ENCODE assay signal across 2 cellular contexts in genomic region chr9:131888923-131889322, GRCh38.
TF ChIP-seq lines count a peak whose summit lies in the region.

No MANE protein-coding gene starts in this region.

TF ChIP-seq in GM23338, 12 proteins besides CTCF, POLR2A, EP300 and RAD21 (continued from another document):
- TF ChIP-seq EZH2 (IDR thresholded peaks at IDR 0.05; ENCODE audit: low read depth, unreplicated experiment) (no peak), JUNB (IDR thresholded peaks at IDR 0.05; ENCODE audit: unreplicated experiment) (no peak), EZH2phosphoT487 (IDR thresholded peaks at IDR 0.05; ENCODE audit: unreplicated experiment) (no peak)
TF ChIP-seq in GM23338: peak in this region for 0.

TF ChIP-seq in H1, 55 proteins besides CTCF, POLR2A, EP300 and RAD21 (continued from another document):
- TF ChIP-seq E2F6 (IDR thresholded peaks at IDR 0.05) (no peak), NRF1 (IDR thresholded peaks at IDR 0.05; ENCODE audit: low read depth, low read length) (no peak), SP4 (IDR thresholded peaks at IDR 0.05; ENCODE audit: low read length) (no peak), KDM1A (IDR thresholded peaks at IDR 0.05; ENCODE audit: borderline replicate concordance, low read length) (no peak), SIRT6 (IDR thresholded peaks at IDR 0.05; ENCODE audit: low read length) (no peak), GTF2F1 (IDR thresholded peaks at IDR 0.05; ENCODE audit: borderline replicate concordance, low read depth, low read length) (no peak), ZNF274 (IDR thresholded peaks at IDR 0.05; ENCODE audit: borderline replicate concordance, extremely low read depth, low read length) (no peak), YY1 (IDR thresholded peaks at IDR 0.05; ENCODE audit: low read depth, low read length) (no peak), TBP (IDR thresholded peaks at IDR 0.05; ENCODE audit: low read depth, low read length) (no peak), HDAC6 (IDR thresholded peaks at IDR 0.05; ENCODE audit: low read depth, low read length) (no peak), BRCA1 (IDR thresholded peaks at IDR 0.05; ENCODE audit: low read depth, low read length) (no peak), FOSL1 (IDR thresholded peaks at IDR 0.05; ENCODE audit: insufficient read depth, low read depth, low read length) (no peak)
